Comparison of ENCODE assay signal across 1 cellular context in the genomic region with DNA sequence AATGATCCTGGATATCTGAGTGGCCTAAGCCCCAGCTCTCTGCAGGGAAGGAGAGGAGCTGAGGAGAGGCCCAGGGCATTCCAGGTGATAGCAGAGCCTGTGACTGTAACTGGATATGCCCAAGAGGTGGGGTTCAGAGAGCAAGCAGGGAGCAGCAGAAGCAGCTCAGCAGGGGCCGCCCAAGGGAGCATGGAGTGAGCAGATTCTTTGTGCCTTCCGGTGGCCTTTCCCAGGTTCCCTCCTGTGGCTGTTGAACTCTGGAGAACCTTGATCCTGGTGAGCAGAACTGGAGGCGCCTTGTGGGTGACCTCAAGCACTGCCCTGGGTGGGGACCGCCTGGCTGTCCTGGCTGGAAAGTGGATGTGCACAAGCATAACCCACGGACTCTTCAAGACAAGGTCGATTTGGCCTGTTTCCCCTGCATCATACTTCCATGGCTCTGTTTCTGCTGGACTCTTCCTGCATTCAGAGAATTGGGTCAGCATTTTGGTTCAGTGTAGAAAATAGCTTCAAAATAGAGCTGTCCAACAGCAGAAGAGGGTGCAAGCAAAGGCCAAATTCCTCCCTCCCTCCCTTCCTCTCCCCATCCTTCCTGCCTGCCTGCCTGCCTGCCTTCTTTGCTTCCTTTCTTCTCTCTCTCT.
TF ChIP-seq lines count a peak whose summit lies in the region.

No MANE protein-coding gene starts in this region.

TF ChIP-seq in H1, 55 proteins besides CTCF, POLR2A, EP300 and RAD21 (continued from another document):
- TF ChIP-seq TBP (IDR thresholded peaks at IDR 0.05; ENCODE audit: low read depth, low read length) (no peak), ASH2L (IDR thresholded peaks at IDR 0.05; ENCODE audit: low read length) (no peak), POLR2AphosphoS5 (IDR thresholded peaks at IDR 0.05; ENCODE audit: low read depth, low read length) (no peak), TAF1 (IDR thresholded peaks at IDR 0.05; ENCODE audit: low read depth, low read length) (no peak), TAF7 (optimal IDR thresholded peaks at IDR 0.05; ENCODE audit: borderline replicate concordance, low read depth, low read length) (no peak), CBX5 (IDR thresholded peaks at IDR 0.05; ENCODE audit: low read depth, low read length) (no peak), YY1 (IDR thresholded peaks at IDR 0.05; ENCODE audit: low read depth, low read length) (no peak), NANOG (IDR thresholded peaks at IDR 0.05; ENCODE audit: insufficient read depth, low read depth, low read length, poor library complexity, severe bottlenecking) (no peak), TCF12 (IDR thresholded peaks at IDR 0.05; ENCODE audit: low read depth, low read length) (no peak), JUN (IDR thresholded peaks at IDR 0.05; ENCODE audit: low read depth, low read length) (no peak)
- TF ChIP-seq, protein P1, sequence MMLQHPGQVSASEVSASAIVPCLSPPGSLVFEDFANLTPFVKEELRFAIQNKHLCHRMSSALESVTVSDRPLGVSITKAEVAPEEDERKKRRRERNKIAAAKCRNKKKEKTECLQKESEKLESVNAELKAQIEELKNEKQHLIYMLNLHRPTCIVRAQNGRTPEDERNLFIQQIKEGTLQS (IDR thresholded peaks at IDR 0.05; ENCODE audit: insufficient read depth, low read depth, low read length): no peak
